Comparison of ENCODE assay signal across 13 cellular contexts in the genomic region with DNA sequence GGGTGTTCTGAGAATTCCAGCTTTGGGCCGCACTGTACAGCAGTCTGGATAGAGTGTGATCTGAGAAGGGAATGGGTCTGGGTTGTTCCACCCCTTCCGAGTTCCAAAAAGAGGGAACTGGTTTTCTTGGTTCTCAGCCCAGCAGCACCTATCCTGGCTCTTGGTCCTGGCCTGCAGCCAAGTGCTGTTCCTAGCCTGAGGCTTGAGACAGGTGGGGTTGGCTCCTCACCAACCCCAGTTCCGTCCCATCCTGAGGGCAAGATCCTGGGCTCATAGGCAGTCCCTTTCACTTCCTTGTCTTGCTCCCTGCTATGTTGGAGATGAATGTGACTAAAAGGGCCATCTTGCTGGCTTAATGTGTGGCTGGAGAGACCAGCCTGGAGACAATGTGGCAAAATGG. TPM values are rescaled to one million over a fixed set of nuclear protein-coding genes. Genes with fewer than 3 reads are reported as not detected.
A peak's percentile ranks its signal among the peaks of the same experiment; 100 is the strongest.
DNase-seq lines count a peak whose midpoint lies in the region; ATAC-seq and TF ChIP-seq lines count a peak whose summit lies in the region.
"Had no signal": no experiment of that assay in that cellular context is flagged by ENCODE, and none has a peak within 500 bp of the region (broad histone marks: within the 10 kb centered on the region; RNA-seq: fewer than 3 reads in every experiment).

No MANE protein-coding gene starts in this region.

- POLR2A ChIA-PET in PC-9 (lab: Charles Lee; ENCODE audit: unreplicated experiment), result interaction anchor here (0.6 kb wide), 1 partner anchor 77 kb away, joined by 3 read pairs; no protein-coding TSS in a partner anchor

- no peaks in the 10 kb centered on the region for H3K79me2 ChIP-seq in PC-9 (ENCODE audit: low read depth)

- H3K27me3 Mint-ChIP-seq in natural killer cell treated with Interleukin-12 subunit alpha and Interleukin-12 subunit beta and Interleukin-15 and Interleukin-18, amount 100 ng/mL, for 72 hours, result no peaks in the 10 kb centered on the region

- intact Hi-C loops in PC-9 (cut with micrococcal nuclease; ENCODE audit: unreplicated experiment) (loop anchor here (1.0 to 10.0 kb wide), 6 partner anchors 38 to 206 kb away; a partner anchor contains a TSS), left ventricle myocardium inferior (cut with micrococcal nuclease) (loop anchor here (10.0 kb wide), 2 partner anchors 76 to 136 kb away; a partner anchor contains a TSS)

- no TSS peak for BruUV-seq in PC-9 (replicated peaks; lab: Mats Ljungman, UMichigan)

- TF ChIP-seq CTCF in PC-9 (conservative IDR thresholded peaks at IDR 0.05) (no peak), left ventricle myocardium inferior (IDR thresholded peaks at IDR 0.05; ENCODE audit: borderline replicate concordance) (no peak), suprapubic skin (IDR thresholded peaks at IDR 0.05) (no peak)

- TF ChIP-seq EP300 in suprapubic skin (IDR thresholded peaks at IDR 0.05), result no peak

- H3K4me1 Mint-ChIP-seq in natural killer cell treated with Interleukin-12 subunit alpha and Interleukin-12 subunit beta and Interleukin-15 and Interleukin-18, amount 100 ng/mL, for 72 hours (ENCODE audit: low read depth in 2 of 2), result no peaks in the 10 kb centered on the region

- no peak overlapping the region for H3K4me3 Mint-ChIP-seq in natural killer cell treated with Interleukin-12 subunit alpha and Interleukin-12 subunit beta and Interleukin-15 and Interleukin-18, amount 100 ng/mL, for 72 hours
- H3K4me3 Mint-ChIP-seq: nephron had no signal

- H3K4me3 ChIP-seq in PC-9, result no peak overlapping the region
- H3K4me3 ChIP-seq in left ventricle myocardium inferior, result no peak overlapping the region
- H3K4me3 ChIP-seq in suprapubic skin, result no peak overlapping the region

- H3K27ac Mint-ChIP-seq in natural killer cell treated with Interleukin-12 subunit alpha and Interleukin-12 subunit beta and Interleukin-15 and Interleukin-18, amount 100 ng/mL, for 72 hours, result no peak overlapping the region
- H3K27ac Mint-ChIP-seq: nephron had no signal

- no peaks in the 10 kb centered on the region for H4K20me1 ChIP-seq in PC-9 (ENCODE audit: insufficient read depth)

- no peaks in the 10 kb centered on the region for H3K9me3 Mint-ChIP-seq in natural killer cell treated with Interleukin-12 subunit alpha and Interleukin-12 subunit beta and Interleukin-15 and Interleukin-18, amount 100 ng/mL, for 72 hours
- H3K9me3 Mint-ChIP-seq: nephron had no signal

- 48% methylated on average over 3 of the region's 3 CpGs for WGBS in suprapubic skin

- DNase-seq in NCI-H345 (lab: John Stamatoyannopoulos, UW), result peak; percentile 40
- DNase-seq in NCI-H345 treated with DMSO at 0.1 percent for 48 hours (lab: John Stamatoyannopoulos, UW; ENCODE audit: unreplicated experiment), result no peak
- DNase-seq in PC-9, result peak; percentile 76 to 95
- DNase-seq in left ventricle myocardium inferior, result no peak
- no peak for DNase-seq in suprapubic skin (ENCODE audit: low spot score in 2 of 2)
- DNase-seq in NCI-H2227 (lab: John Stamatoyannopoulos, UW; ENCODE audit: unreplicated experiment), result no peak
- DNase-seq in HPDE6-E6E7 (ENCODE audit: extremely low spot score), result no peak
- no peak for DNase-seq in natural killer cell treated with Interleukin-12 subunit alpha and Interleukin-12 subunit beta and Interleukin-15 and Interleukin-18, amount 100 ng/mL, for 72 hours (ENCODE audit: low spot score)
- DNase-seq: activated naive CD4-positive, alpha-beta T cell treated with Interleukin-2 at 50 U/mL for 16 hours; effector CD4-positive, alpha-beta T cell; stimulated activated CD4-positive, alpha-beta T cell treated with anti-CD3 and anti-CD28 coated beads, Interleukin-2, amount 100 ng/mL, for 48 hours had no signal

- peaks cover 20% of the 10 kb centered on the region for H3K4me1 ChIP-seq in PC-9 (replicated peaks; ENCODE audit: insufficient read depth)
- peaks cover 23% of the 10 kb centered on the region for H3K4me1 ChIP-seq in left ventricle myocardium inferior
- H3K4me1 ChIP-seq in suprapubic skin, result peaks cover 19% of the 10 kb centered on the region

- no peaks in the 10 kb centered on the region for H3K9me2 ChIP-seq in PC-9 (ENCODE audit: insufficient read depth)

- H3K36me3 ChIP-seq in PC-9 (ENCODE audit: low read depth), result no peaks in the 10 kb centered on the region
- peaks cover 25% of the 10 kb centered on the region for H3K36me3 ChIP-seq in left ventricle myocardium inferior
- H3K36me3 ChIP-seq in suprapubic skin, result peaks cover 17% of the 10 kb centered on the region

- TF ChIP-seq POLR2A in suprapubic skin (IDR thresholded peaks at IDR 0.05), result no peak

- H3K27ac ChIP-seq in PC-9, result peak overlapping the region; percentile 40
- H3K27ac ChIP-seq in left ventricle myocardium inferior (replicated peaks), result peak overlapping the region; percentile 76
- H3K27ac ChIP-seq in suprapubic skin, result peak overlapping the region; percentile 39
- H3K27ac ChIP-seq: thoracic aorta had no signal

- H3F3A ChIP-seq in PC-9 (ENCODE audit: insufficient read depth, low read depth), result peaks cover 21% of the 10 kb centered on the region

- H2AFZ ChIP-seq in PC-9, result no peak overlapping the region

- no peaks in the 10 kb centered on the region for H3K36me3 Mint-ChIP-seq in natural killer cell treated with Interleukin-12 subunit alpha and Interleukin-12 subunit beta and Interleukin-15 and Interleukin-18, amount 100 ng/mL, for 72 hours

- CTCF ChIA-PET in PC-9 (lab: Charles Lee), result interaction anchor here (0.8 kb wide), 1 partner anchor 10 kb away, joined by 5 read pairs; no protein-coding TSS in a partner anchor

- H3K4me2 ChIP-seq in PC-9, result peak overlapping the region; percentile 42

- no peak for ATAC-seq in natural killer cell treated with Interleukin-12 subunit alpha and Interleukin-12 subunit beta and Interleukin-15 and Interleukin-18, amount 100 ng/mL, for 72 hours

- H3K9me3 ChIP-seq in PC-9 (ENCODE audit: insufficient read depth, low read depth) (no peaks in the 10 kb centered on the region), left ventricle myocardium inferior (replicated peaks) (no peaks in the 10 kb centered on the region), suprapubic skin (no peaks in the 10 kb centered on the region)
- H3K9me3 ChIP-seq: thoracic aorta had no signal

- H3K27me3 ChIP-seq in PC-9 (ENCODE audit: insufficient read depth, low read depth) (no peaks in the 10 kb centered on the region), left ventricle myocardium inferior (ENCODE audit: low read depth) (no peaks in the 10 kb centered on the region), suprapubic skin (no peaks in the 10 kb centered on the region)

RNA-seq across cellular contexts. Expression of a gene that starts 15.2 kb away (rescaled TPM):
- total RNA-seq in PC-9 (2021) (82.5 and 83.7 TPM in 2 replicates), left ventricle myocardium inferior (106 TPM), suprapubic skin (10 to 100 TPM in 2 of 4 donors, 1 to 10 TPM in 2; 7.7 to 18.3 (median 13.3) TPM)
- total RNA-seq in natural killer cell treated with Interleukin-12 subunit alpha and Interleukin-12 subunit beta and Interleukin-15 and Interleukin-18, amount 100 ng/mL, for 72 hours, result 100 to 1,000 TPM in 1 of 2 donors, 10 to 100 TPM in 1; 63.3 to 111 TPM

RNA-seq across cellular contexts. Expression of a gene that starts 20.0 kb away (rescaled TPM):
- total RNA-seq in PC-9 (2021) (17.3 and 19.1 TPM in 2 replicates), left ventricle myocardium inferior (17.1 TPM), suprapubic skin (10 to 100 TPM; 16.8 to 24.6 (median 19.2) TPM)
- total RNA-seq in natural killer cell treated with Interleukin-12 subunit alpha and Interleukin-12 subunit beta and Interleukin-15 and Interleukin-18, amount 100 ng/mL, for 72 hours, result 10 to 100 TPM; 27.9 to 29.2 TPM

RNA-seq across cellular contexts. Expression of a gene that starts 38.3 kb away (rescaled TPM):
- total RNA-seq in PC-9 (2021) (85.2 and 95.6 TPM in 2 replicates), left ventricle myocardium inferior (9.0 TPM), suprapubic skin (10 to 100 TPM; 13.5 to 24.3 (median 18.9) TPM)
- total RNA-seq in natural killer cell treated with Interleukin-12 subunit alpha and Interleukin-12 subunit beta and Interleukin-15 and Interleukin-18, amount 100 ng/mL, for 72 hours, result 10 to 100 TPM; 32.4 to 75.1 TPM

RNA-seq across cellular contexts. Expression of a gene that starts 50.0 kb away (rescaled TPM):
- total RNA-seq in PC-9 (2021) (30.6 and 34.3 TPM in 2 replicates), left ventricle myocardium inferior (8.4 TPM), suprapubic skin (10 to 100 TPM in 1 of 4 donors, 1 to 10 TPM in 3; 6.9 to 13.6 (median 8.3) TPM)
- total RNA-seq in natural killer cell treated with Interleukin-12 subunit alpha and Interleukin-12 subunit beta and Interleukin-15 and Interleukin-18, amount 100 ng/mL, for 72 hours, result 10 to 100 TPM in 1 of 2 donors, 1 to 10 TPM in 1; 9.1 to 14.7 TPM

Comparison
In these comparisons a context has a peak if more than half of its experiments do, and no peak if none do; other contexts are left out.
1. DNase-seq: peak in NCI-H345 (single experiment) and PC-9 (2 of 2); none in NCI-H345 treated with DMSO at 0.1 percent for 48 hours (single experiment), left ventricle myocardium inferior (single experiment), suprapubic skin (0 of 2), NCI-H2227 (single experiment), HPDE6-E6E7 (single experiment) and natural killer cell treated with Interleukin-12 subunit alpha and Interleukin-12 subunit beta and Interleukin-15 and Interleukin-18, amount 100 ng/mL, for 72 hours (single experiment).
2. Peak in every context shown above with its lines, with median percentiles within 50 percentile points of each other: H3K27ac ChIP-seq.